ENCODE assay signal across 1 cellular context in genomic region chr17:78272181-78272913, GRCh38.
TF ChIP-seq lines count a peak whose summit lies in the region.

No MANE protein-coding gene starts in this region.

TF ChIP-seq in HEK293, 187 proteins besides CTCF, POLR2A, EP300 and RAD21 (continued from another document and continues in another):
- TF ChIP-seq ZNF518A (tag by site-specific recombination; conservative IDR thresholded peaks at IDR 0.05; ENCODE audit: low read depth) (no peak), ZNF266 (tag by site-specific recombination; IDR thresholded peaks at IDR 0.05; ENCODE audit: low read depth) (no peak), ZNF701 (tag by site-specific recombination; IDR thresholded peaks at IDR 0.05) (no peak), OSR2 (tag by site-specific recombination; IDR thresholded peaks at IDR 0.05) (no peak), MZF1 (tag by site-specific recombination; IDR thresholded peaks at IDR 0.05; ENCODE audit: borderline replicate concordance) (no peak), YY2 (tag by site-specific recombination; IDR thresholded peaks at IDR 0.05) (no peak), ZNF510 (tag by site-specific recombination; IDR thresholded peaks at IDR 0.05; ENCODE audit: insufficient replicate concordance) (no peak), PRDM1 (tag by site-specific recombination; IDR thresholded peaks at IDR 0.05) (no peak), ZNF211 (tag by site-specific recombination; IDR thresholded peaks at IDR 0.05; ENCODE audit: low read depth) (no peak), ZNF324 (tag by site-specific recombination; IDR thresholded peaks at IDR 0.05) (no peak), ZNF133 (tag by site-specific recombination; IDR thresholded peaks at IDR 0.05) (no peak), ZNF138 (tag by site-specific recombination; IDR thresholded peaks at IDR 0.05; ENCODE audit: borderline replicate concordance) (no peak), KLF8 (tag by site-specific recombination; IDR thresholded peaks at IDR 0.05) (no peak), ZEB2 (tag by site-specific recombination; IDR thresholded peaks at IDR 0.05) (no peak), ZIC2 (tag by site-specific recombination; IDR thresholded peaks at IDR 0.05) (peak; percentile 22; the same call in 1 of the 2 replicates), ZNF280C (tag by site-specific recombination; IDR thresholded peaks at IDR 0.05) (no peak), ELK4 (IDR thresholded peaks at IDR 0.05; ENCODE audit: borderline replicate concordance, low read depth, low read length) (no peak), GLI2 (tag by site-specific recombination; IDR thresholded peaks at IDR 0.05; ENCODE audit: borderline replicate concordance, low read depth) (no peak), ZNF221 (tag by site-specific recombination; IDR thresholded peaks at IDR 0.05; ENCODE audit: borderline replicate concordance) (no peak), ZNF416 (tag by site-specific recombination; IDR thresholded peaks at IDR 0.05) (no peak), ZNF623 (tag by site-specific recombination; IDR thresholded peaks at IDR 0.05) (no peak), TSHZ1 (tag by site-specific recombination; IDR thresholded peaks at IDR 0.05; ENCODE audit: borderline replicate concordance) (no peak), ZFP41 (tag by site-specific recombination; IDR thresholded peaks at IDR 0.05; ENCODE audit: borderline replicate concordance) (no peak), ZNF658 (tag by site-specific recombination; IDR thresholded peaks at IDR 0.05) (no peak), ZNF624 (tag by site-specific recombination; IDR thresholded peaks at IDR 0.05) (no peak), ZNF791 (tag by site-specific recombination; IDR thresholded peaks at IDR 0.05) (no peak), ZNF792 (tag by site-specific recombination; IDR thresholded peaks at IDR 0.05) (no peak), ZNF26 (tag by site-specific recombination; IDR thresholded peaks at IDR 0.05) (no peak), ZNF585B (tag by site-specific recombination; IDR thresholded peaks at IDR 0.05) (no peak), ZSCAN30 (tag by site-specific recombination; IDR thresholded peaks at IDR 0.05) (no peak), PRDM6 (tag by site-specific recombination; IDR thresholded peaks at IDR 0.05) (no peak), ZNF2 (tag by site-specific recombination; IDR thresholded peaks at IDR 0.05) (no peak), ZNF341 (tag by site-specific recombination; IDR thresholded peaks at IDR 0.05; ENCODE audit: low read depth) (no peak), RBAK (tag by site-specific recombination; IDR thresholded peaks at IDR 0.05) (peak; percentile 10; the same call in 1 of the 2 replicates), ZNF488 (tag by site-specific recombination; IDR thresholded peaks at IDR 0.05) (no peak), ZSCAN18 (tag by site-specific recombination; IDR thresholded peaks at IDR 0.05) (no peak), ZBTB17 (tag by site-specific recombination; IDR thresholded peaks at IDR 0.05) (no peak; the same call in 1 of the 2 replicates)
- TF ChIP-seq, protein P1, sequence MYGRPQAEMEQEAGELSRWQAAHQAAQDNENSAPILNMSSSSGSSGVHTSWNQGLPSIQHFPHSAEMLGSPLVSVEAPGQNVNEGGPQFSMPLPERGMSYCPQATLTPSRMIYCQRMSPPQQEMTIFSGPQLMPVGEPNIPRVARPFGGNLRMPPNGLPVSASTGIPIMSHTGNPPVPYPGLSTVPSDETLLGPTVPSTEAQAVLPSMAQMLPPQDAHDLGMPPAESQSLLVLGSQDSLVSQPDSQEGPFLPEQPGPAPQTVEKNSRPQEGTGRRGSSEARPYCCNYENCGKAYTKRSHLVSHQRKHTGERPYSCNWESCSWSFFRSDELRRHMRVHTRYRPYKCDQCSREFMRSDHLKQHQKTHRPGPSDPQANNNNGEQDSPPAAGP (tag by site-specific recombination; IDR thresholded peaks at IDR 0.05) = 0 out of 2 replicates have a peak, but pooled peaks have one; percentile 22
- TF ChIP-seq, protein P2, sequence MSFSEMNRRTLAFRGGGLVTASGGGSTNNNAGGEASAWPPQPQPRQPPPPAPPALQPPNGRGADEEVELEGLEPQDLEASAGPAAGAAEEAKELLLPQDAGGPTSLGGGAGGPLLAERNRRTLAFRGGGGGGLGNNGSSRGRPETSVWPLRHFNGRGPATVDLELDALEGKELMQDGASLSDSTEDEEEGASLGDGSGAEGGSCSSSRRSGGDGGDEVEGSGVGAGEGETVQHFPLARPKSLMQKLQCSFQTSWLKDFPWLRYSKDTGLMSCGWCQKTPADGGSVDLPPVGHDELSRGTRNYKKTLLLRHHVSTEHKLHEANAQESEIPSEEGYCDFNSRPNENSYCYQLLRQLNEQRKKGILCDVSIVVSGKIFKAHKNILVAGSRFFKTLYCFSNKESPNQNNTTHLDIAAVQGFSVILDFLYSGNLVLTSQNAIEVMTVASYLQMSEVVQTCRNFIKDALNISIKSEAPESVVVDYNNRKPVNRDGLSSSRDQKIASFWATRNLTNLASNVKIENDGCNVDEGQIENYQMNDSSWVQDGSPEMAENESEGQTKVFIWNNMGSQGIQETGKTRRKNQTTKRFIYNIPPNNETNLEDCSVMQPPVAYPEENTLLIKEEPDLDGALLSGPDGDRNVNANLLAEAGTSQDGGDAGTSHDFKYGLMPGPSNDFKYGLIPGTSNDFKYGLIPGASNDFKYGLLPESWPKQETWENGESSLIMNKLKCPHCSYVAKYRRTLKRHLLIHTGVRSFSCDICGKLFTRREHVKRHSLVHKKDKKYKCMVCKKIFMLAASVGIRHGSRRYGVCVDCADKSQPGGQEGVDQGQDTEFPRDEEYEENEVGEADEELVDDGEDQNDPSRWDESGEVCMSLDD (tag by site-specific recombination; IDR thresholded peaks at IDR 0.05) = no peak
